8 cellular contexts compared by ENCODE assay signal in genomic region chr2:27370816-27371620, GRCh38. TPM values are rescaled to one million over a fixed set of nuclear protein-coding genes. Genes with fewer than 3 reads are reported as not detected.
DNase-seq lines count a peak whose midpoint lies in the region; ATAC-seq and TF ChIP-seq lines count a peak whose summit lies in the region.

No MANE protein-coding gene starts in this region.

- H3K27me3 ChIP-seq in trophoblast cell (ENCODE audit: insufficient read depth, low read length), result no peaks in the 10 kb centered on the region

- H3K4me3 ChIP-seq in trophoblast cell (ENCODE audit: low read depth, low read length), result peak overlapping the region; percentile 99

- peak; percentile 46 for TF ChIP-seq POLR2A in GM15510 (IDR thresholded peaks at IDR 0.05; ENCODE audit: borderline replicate concordance, extremely low read depth, insufficient read length)

- H3K4me1 ChIP-seq in trophoblast cell (ENCODE audit: control insufficient read depth in 1 of 2, insufficient read depth in 2 of 2, low read length in 2 of 2), result peaks cover 4 to 11% of the 10 kb centered on the region in 2 experiments

- peaks cover 13% of the 10 kb centered on the region for H3K79me2 ChIP-seq in trophoblast cell (ENCODE audit: control insufficient read depth, insufficient read depth, low read length, poor library complexity)

- TF ChIP-seq CTCF in 22Rv1 (IDR thresholded peaks at IDR 0.05), result no peak

- H2AK5ac ChIP-seq in trophoblast cell (ENCODE audit: low read length), result peak overlapping the region; percentile 96

- peak overlapping the region; percentile 97 for H4K8ac ChIP-seq in trophoblast cell (ENCODE audit: low read depth, low read length)

- H3K4me2 ChIP-seq in trophoblast cell (ENCODE audit: low read length), result peak overlapping the region; percentile 86

- H3K9me3 ChIP-seq in trophoblast cell (ENCODE audit: insufficient read depth, low read depth, low read length), result no peaks in the 10 kb centered on the region

- peak; percentile 24 for ATAC-seq in HG02763 (IDR thresholded peaks at IDR 0.05; ENCODE audit: unreplicated experiment)
- peak; percentile 47 for ATAC-seq in Right ventricle myocardium superior (ENCODE audit: poor library complexity)

- H2BK120ac ChIP-seq in trophoblast cell (ENCODE audit: insufficient read depth, low read length, poor library complexity), result peak overlapping the region; percentile 61

- H3K27ac ChIP-seq in 22Rv1 (peak overlapping the region; percentile 80), trophoblast cell (ENCODE audit: low read depth, low read length) (peak overlapping the region; percentile 29)

- peak overlapping the region; percentile 94 for H3K9ac ChIP-seq in trophoblast cell (ENCODE audit: low read length)

- no peak overlapping the region for H2BK12ac ChIP-seq in trophoblast cell (ENCODE audit: low read length)

- H3K18ac ChIP-seq in trophoblast cell (ENCODE audit: low read length), result peak overlapping the region; percentile 82

- H3K79me1 ChIP-seq in trophoblast cell (ENCODE audit: low read length), result peaks cover 15% of the 10 kb centered on the region

- peak overlapping the region; percentile 80 for H2BK5ac ChIP-seq in trophoblast cell (ENCODE audit: low read depth, low read length, poor library complexity)

- H2AFZ ChIP-seq in trophoblast cell (ENCODE audit: insufficient read depth, low read length, poor library complexity), result peak overlapping the region; percentile 68

- H3K14ac ChIP-seq in trophoblast cell (ENCODE audit: low read length), result peak overlapping the region; percentile 67

- H4K91ac ChIP-seq in trophoblast cell (ENCODE audit: low read depth, low read length), result peak overlapping the region; percentile 90

- peak overlapping the region; percentile 67 for H3K4ac ChIP-seq in trophoblast cell (ENCODE audit: low read depth, low read length)

- peaks cover 36 to 52% of the 10 kb centered on the region in 2 experiments for H3K36me3 ChIP-seq in trophoblast cell (ENCODE audit: control insufficient read depth in 1 of 2, insufficient read depth in 2 of 2, low read length in 2 of 2)

- no peak overlapping the region for H3K23ac ChIP-seq in trophoblast cell (ENCODE audit: low read length)

- intact Hi-C loops in Right ventricle myocardium superior (cut with DNase I), result no loop called here

- no CpG with 5 or more reads among the region's 46 CpGs for WGBS in trophoblast cell (ENCODE audit: extremely low coverage, insufficient coverage, insufficient read length)

- peak overlapping the region; percentile 83 for H4K12ac ChIP-seq in trophoblast cell (ENCODE audit: low read depth, low read length)

- DNase-seq in NCI-H82 (lab: John Stamatoyannopoulos, UW) (peak; percentile 77), Right ventricle myocardium superior (peak; percentile 61), trophoblast cell (peak; percentile 18 to 55), amniotic stem cell (lab: John Stamatoyannopoulos, UW) (no peak)
- DNase-seq in activated naive CD4-positive, alpha-beta T cell treated with Interleukin-2 at 50 U/mL for 16 hours, result peak; percentile 35

RNA-seq across cellular contexts. Expression of gene SNX17, which starts 0.6 kb away (rescaled TPM):
- total RNA-seq in Right ventricle myocardium superior, result 55.6 TPM
- polyA plus RNA-seq in trophoblast cell (2013), result 23.0 and 23.7 TPM in 2 replicates

RNA-seq across cellular contexts. Expression of gene EIF2B4, which starts 0.9 kb away (rescaled TPM):
- 37.4 TPM for total RNA-seq in Right ventricle myocardium superior
- polyA plus RNA-seq in trophoblast cell (2013), result 42.0 and 43.3 TPM in 2 replicates

RNA-seq across cellular contexts. Expression of gene ZNF513, which starts 9.5 kb away (rescaled TPM):
- total RNA-seq in Right ventricle myocardium superior, result 6.0 TPM
- 15.8 and 16.6 TPM in 2 replicates for polyA plus RNA-seq in trophoblast cell (2013)

RNA-seq across cellular contexts. Expression of gene GTF3C2, which starts 14.5 kb away (rescaled TPM):
- total RNA-seq in Right ventricle myocardium superior, result 14.6 TPM
- polyA plus RNA-seq in trophoblast cell (2013), result 51.4 and 53.1 TPM in 2 replicates

RNA-seq across cellular contexts. Expression of gene PPM1G, which starts 38.4 kb away (rescaled TPM):
- total RNA-seq in Right ventricle myocardium superior, result 34.3 TPM
- polyA plus RNA-seq in trophoblast cell (2013), result 64.3 and 66.0 TPM in 2 replicates
